ENCODE assay signal across 1 cellular context in genomic region chr20:16537025-16537665, GRCh38.
TF ChIP-seq lines count a peak whose summit lies in the region.

No MANE protein-coding gene starts in this region.

TF ChIP-seq in HepG2, 621 proteins besides CTCF, POLR2A, EP300 and RAD21:
- TF ChIP-seq PBX3 (CRISPR knock-in tag; IDR thresholded peaks at IDR 0.05; ENCODE audit: borderline replicate concordance) = no peak
- no peak for TF ChIP-seq SRSF4 (IDR thresholded peaks at IDR 0.05; ENCODE audit: low read depth, low read length, poor library complexity, severe bottlenecking)
- TF ChIP-seq NFYB (CRISPR knock-in tag; IDR thresholded peaks at IDR 0.05) = no peak
- no peak for TF ChIP-seq HMGA1 (CRISPR knock-in tag; conservative IDR thresholded peaks at IDR 0.05)
- TF ChIP-seq ZNF678 (CRISPR knock-in tag; IDR thresholded peaks at IDR 0.05) = no peak
- TF ChIP-seq ZNF564 (CRISPR knock-in tag; IDR thresholded peaks at IDR 0.05) = no peak
- TF ChIP-seq ZNF33A (CRISPR knock-in tag; IDR thresholded peaks at IDR 0.05; ENCODE audit: borderline replicate concordance) = no peak
- TF ChIP-seq NCOA5 (CRISPR knock-in tag; IDR thresholded peaks at IDR 0.05) = no peak
- TF ChIP-seq LRRFIP1 (CRISPR knock-in tag; conservative IDR thresholded peaks at IDR 0.05) = no peak
- TF ChIP-seq TIGD3 (CRISPR knock-in tag; IDR thresholded peaks at IDR 0.05; ENCODE audit: borderline replicate concordance) = no peak
- TF ChIP-seq ZNF160 (CRISPR knock-in tag; IDR thresholded peaks at IDR 0.05) = no peak
- TF ChIP-seq CEBPB (IDR thresholded peaks at IDR 0.05; ENCODE audit: borderline replicate concordance, low read depth, low read length) = no peak
- no peak for TF ChIP-seq SETDB1 (CRISPR knock-in tag; IDR thresholded peaks at IDR 0.05; ENCODE audit: borderline replicate concordance)
- no peak for TF ChIP-seq ZNF451 (CRISPR knock-in tag; IDR thresholded peaks at IDR 0.05)
- no peak for TF ChIP-seq ATF1 (CRISPR knock-in tag; IDR thresholded peaks at IDR 0.05)
- no peak for TF ChIP-seq ZNF407 (CRISPR knock-in tag; IDR thresholded peaks at IDR 0.05; ENCODE audit: not compliant biosample characterization)
TF ChIP-seq in HepG2: peak in this region for 0.
